In the genomic region with DNA sequence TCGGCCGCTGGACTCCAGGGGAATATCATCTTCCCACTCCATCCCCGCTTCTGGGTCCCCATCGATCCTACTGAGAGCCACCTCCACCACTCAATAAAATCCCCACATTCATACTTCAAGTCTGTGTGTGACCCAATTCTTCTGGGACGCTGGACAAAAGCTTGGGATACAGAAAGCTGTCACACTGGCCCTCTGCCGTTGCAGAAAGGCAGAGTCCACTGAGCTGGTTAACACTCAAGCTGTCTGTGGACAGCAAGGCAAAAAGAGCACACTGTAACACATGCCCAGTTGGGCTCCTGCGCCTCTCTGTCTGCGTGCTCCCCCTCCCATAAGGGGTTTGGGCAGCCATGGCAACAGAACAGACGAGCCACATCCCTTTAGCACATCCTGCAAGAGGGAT, we compare ENCODE assay signal across 24 cellular contexts.
"Had no signal": no experiment of that assay in that cellular context is flagged by ENCODE, and none has a peak within 500 bp of the region (broad histone marks: within the 10 kb centered on the region; RNA-seq: fewer than 3 reads in every experiment).

No MANE protein-coding gene starts in this region.

- H3K9me3 ChIP-seq: pancreas, psoas muscle, thyroid gland had no signal

- H3K4me3 ChIP-seq: lung, pancreas, psoas muscle, thyroid gland had no signal

- H3K9me3 Mint-ChIP-seq: activated CD4-positive, alpha-beta T cell treated with anti-CD3 and anti-CD28 coated beads, Interleukin-2, amount 10 ng/mL, durations not matched to agents 7 days and 5 days; activated CD8-positive, alpha-beta T cell treated with anti-CD3 and anti-CD28 coated beads for 36 hours; natural killer cell; stimulated activated naive CD8-positive, alpha-beta T cell treated with anti-CD3 and anti-CD28 coated beads, Interleukin-15, Interleukin-2, amounts not matched to agents 100 ng/mL and 50 ng/mL, for 24 hours had no signal

- H3K36me3 ChIP-seq: brain microvascular endothelial cell, pancreas, thyroid gland, WERI-Rb-1 had no signal

- H3K27ac ChIP-seq: brain microvascular endothelial cell, foreskin keratinocyte, pancreas, psoas muscle, thyroid gland, WERI-Rb-1 had no signal

- H3K27me3 Mint-ChIP-seq: activated CD4-positive, alpha-beta T cell treated with anti-CD3 and anti-CD28 coated beads, Interleukin-2, amount 10 ng/mL, durations not matched to agents 7 days and 5 days; activated CD8-positive, alpha-beta memory T cell treated with anti-CD3 and anti-CD28 coated beads, Interleukin-2, amount 10 ng/mL, durations not matched to agents 7 days and 5 days; activated CD8-positive, alpha-beta T cell treated with anti-CD3 and anti-CD28 coated beads for 36 hours; stimulated activated naive CD8-positive, alpha-beta T cell treated with anti-CD3 and anti-CD28 coated beads, Interleukin-15, Interleukin-2, amounts not matched to agents 100 ng/mL and 50 ng/mL, for 24 hours had no signal

- H3K4me1 ChIP-seq: pancreas, psoas muscle, thyroid gland had no signal

- H3K4me3 Mint-ChIP-seq: activated CD4-positive, alpha-beta T cell treated with anti-CD3 and anti-CD28 coated beads, Interleukin-2, amount 10 ng/mL, durations not matched to agents 7 days and 5 days; activated CD8-positive, alpha-beta memory T cell treated with anti-CD3 and anti-CD28 coated beads, Interleukin-2, amount 10 ng/mL, durations not matched to agents 7 days and 5 days; activated CD8-positive, alpha-beta T cell treated with anti-CD3 and anti-CD28 coated beads for 36 hours; natural killer cell; stimulated activated naive CD8-positive, alpha-beta T cell treated with anti-CD3 and anti-CD28 coated beads, Interleukin-15, Interleukin-2, amounts not matched to agents 100 ng/mL and 50 ng/mL, for 24 hours had no signal

- H3K27ac Mint-ChIP-seq: activated CD4-positive, alpha-beta T cell treated with anti-CD3 and anti-CD28 coated beads, Interleukin-2, amount 10 ng/mL, durations not matched to agents 7 days and 5 days; activated CD8-positive, alpha-beta memory T cell treated with anti-CD3 and anti-CD28 coated beads, Interleukin-2, amount 10 ng/mL, durations not matched to agents 7 days and 5 days; activated CD8-positive, alpha-beta T cell treated with anti-CD3 and anti-CD28 coated beads for 36 hours; natural killer cell; stimulated activated naive CD8-positive, alpha-beta T cell treated with anti-CD3 and anti-CD28 coated beads, Interleukin-15, Interleukin-2, amounts not matched to agents 100 ng/mL and 50 ng/mL, for 24 hours had no signal

- H3K36me3 Mint-ChIP-seq: activated CD8-positive, alpha-beta memory T cell treated with anti-CD3 and anti-CD28 coated beads, Interleukin-2, amount 10 ng/mL, durations not matched to agents 7 days and 5 days; natural killer cell had no signal

- DNase-seq: activated CD4-positive, alpha-beta T cell treated with anti-CD3 and anti-CD28 coated beads, Interleukin-2, amount 10 ng/mL, durations not matched to agents 7 days and 5 days; activated CD4-positive, CD25-positive, alpha-beta regulatory T cell treated with anti-CD3 and anti-CD28 coated beads, Interleukin-2, amount 50 U/mL, for 72 hours; activated CD8-positive, alpha-beta memory T cell treated with anti-CD3 and anti-CD28 coated beads, Interleukin-2, amount 10 ng/mL, durations not matched to agents 7 days and 5 days; activated CD8-positive, alpha-beta T cell treated with anti-CD3 and anti-CD28 coated beads for 36 hours; activated gamma-delta T cell; activated naive CD4-positive, alpha-beta T cell treated with anti-CD3 and anti-CD28 coated beads, Interleukin-2, amount 50 U/mL, for 16 hours; activated T-cell treated with anti-CD3 and anti-CD28 coated beads for 4 hours; brain microvascular endothelial cell; caudate nucleus; dermis blood vessel endothelial cell; effector CD8-positive, alpha-beta T cell; foreskin keratinocyte; kidney; natural killer cell; pancreas; psoas muscle; right cardiac atrium; stimulated activated CD4-positive, alpha-beta T cell treated with anti-CD3 and anti-CD28 coated beads, Interleukin-12 subunit alpha, Interleukin-12 subunit beta, amount 100 ng/mL, for 4 hours; stimulated activated CD4-positive, alpha-beta T cell treated with anti-CD3 and anti-CD28 coated beads, Interleukin-4, amount 100 ng/mL, for 4 hours; substantia nigra; thyroid gland; WERI-Rb-1 had no signal

- H3K27me3 ChIP-seq: brain microvascular endothelial cell, foreskin keratinocyte, thyroid gland had no signal

- H3K4me1 Mint-ChIP-seq: activated CD4-positive, alpha-beta T cell treated with anti-CD3 and anti-CD28 coated beads, Interleukin-2, amount 10 ng/mL, durations not matched to agents 7 days and 5 days; activated CD8-positive, alpha-beta memory T cell treated with anti-CD3 and anti-CD28 coated beads, Interleukin-2, amount 10 ng/mL, durations not matched to agents 7 days and 5 days; natural killer cell had no signal
